In genomic region chr2:154452906-154453493, GRCh38 we compare ENCODE assay signal across 9 cellular contexts.
DNase-seq lines count a peak whose midpoint lies in the region; ATAC-seq and TF ChIP-seq lines count a peak whose summit lies in the region.
"Had no signal": no experiment of that assay in that cellular context is flagged by ENCODE, and none has a peak within 500 bp of the region (broad histone marks: within the 10 kb centered on the region; RNA-seq: fewer than 3 reads in every experiment).

No MANE protein-coding gene starts in this region.

- H3K4me1 Mint-ChIP-seq in activated T-helper 17 cell treated with anti-CD3 and anti-CD28 coated beads, Interleukin-2, amount 50 U/mL, for 72 hours, result no peaks in the 10 kb centered on the region

- H3K27ac Mint-ChIP-seq in activated T-helper 17 cell treated with anti-CD3 and anti-CD28 coated beads, Interleukin-2, amount 50 U/mL, for 72 hours, result no peak overlapping the region

- POLR2A ChIA-PET in HEK293T (lab: Yijun Ruan, JAX), result no interaction called here

- CTCF ChIA-PET in HEK293T (lab: Yijun Ruan, JAX), result interaction anchor here (0.6 kb wide), 1 partner anchor 686 kb away, joined by 3 read pairs; no protein-coding TSS in a partner anchor

- ATAC-seq in HG03025 (IDR thresholded peaks at IDR 0.05; ENCODE audit: low FRiP score, unreplicated experiment) (no peak), HG03097 (IDR thresholded peaks at IDR 0.05; ENCODE audit: low FRiP score, unreplicated experiment) (no peak)
- ATAC-seq in activated T-helper 17 cell treated with anti-CD3 and anti-CD28 coated beads, Interleukin-2, amount 50 U/mL, for 72 hours (replicated peaks), result no peak

- H3K4me3 Mint-ChIP-seq in activated T-helper 17 cell treated with anti-CD3 and anti-CD28 coated beads, Interleukin-2, amount 50 U/mL, for 72 hours, result no peak overlapping the region

- H3K27me3 Mint-ChIP-seq in activated T-helper 17 cell treated with anti-CD3 and anti-CD28 coated beads, Interleukin-2, amount 50 U/mL, for 72 hours, result no peaks in the 10 kb centered on the region

- peaks cover 2% of the 10 kb centered on the region for H3K9me3 Mint-ChIP-seq in activated T-helper 17 cell treated with anti-CD3 and anti-CD28 coated beads, Interleukin-2, amount 50 U/mL, for 72 hours

- H3K4me3 ChIP-seq in fibroblast of the aortic adventitia (ENCODE audit: low read depth, low read length), result no peak overlapping the region
- H3K4me3 ChIP-seq: SJSA1 had no signal

- DNase-seq in HEK293T (ENCODE audit: extremely low spot score), result peak; percentile 8
- peak; percentile 55 for DNase-seq in NCI-H82 treated with DMSO at 0.1 percent for 48 hours (lab: John Stamatoyannopoulos, UW; ENCODE audit: unreplicated experiment)
- DNase-seq in fibroblast of the aortic adventitia (ENCODE audit: low read depth), result peak; percentile 26
- DNase-seq in islet precursor cell, result no peak

- no peaks in the 10 kb centered on the region for H3K36me3 Mint-ChIP-seq in activated T-helper 17 cell treated with anti-CD3 and anti-CD28 coated beads, Interleukin-2, amount 50 U/mL, for 72 hours (ENCODE audit: low read depth)

- TF ChIP-seq CTCF in GM12874 (IDR thresholded peaks at IDR 0.05; ENCODE audit: insufficient read depth, low read depth, low read length), result peak; percentile 25; the same call in 1 of the 2 replicates
- TF ChIP-seq CTCF in fibroblast of the aortic adventitia (IDR thresholded peaks at IDR 0.05; ENCODE audit: insufficient read depth, low read length), result peak; percentile 33

TF ChIP-seq in HEK293T, 16 proteins besides CTCF, POLR2A, EP300 and RAD21:
- TF ChIP-seq SUZ12 (IDR thresholded peaks at IDR 0.05), result no peak
- TF ChIP-seq ZNF384 (IDR thresholded peaks at IDR 0.05), result no peak
- TF ChIP-seq FOXA1 (IDR thresholded peaks at IDR 0.05), result no peak
- no peak for TF ChIP-seq LEF1 (IDR thresholded peaks at IDR 0.05; ENCODE audit: borderline replicate concordance)
- TF ChIP-seq L3MBTL2 (conservative IDR thresholded peaks at IDR 0.05), result no peak
- no peak for TF ChIP-seq PKNOX1 (IDR thresholded peaks at IDR 0.05)
- no peak for TF ChIP-seq NFRKB (IDR thresholded peaks at IDR 0.05)
- TF ChIP-seq HDGF (IDR thresholded peaks at IDR 0.05; ENCODE audit: borderline replicate concordance), result no peak
- TF ChIP-seq ARNT (IDR thresholded peaks at IDR 0.05), result no peak
- TF ChIP-seq BHLHE40 (IDR thresholded peaks at IDR 0.05; ENCODE audit: borderline replicate concordance), result no peak
- TF ChIP-seq FOXK2 (IDR thresholded peaks at IDR 0.05), result no peak
- no peak for TF ChIP-seq ELF4 (IDR thresholded peaks at IDR 0.05)
- TF ChIP-seq SP1 (IDR thresholded peaks at IDR 0.05), result no peak
- no peak for TF ChIP-seq CTBP1 (IDR thresholded peaks at IDR 0.05; ENCODE audit: borderline replicate concordance)
- no peak for TF ChIP-seq TARDBP (IDR thresholded peaks at IDR 0.05)
- no peak for TF ChIP-seq FOXM1 (IDR thresholded peaks at IDR 0.05; ENCODE audit: borderline replicate concordance)
